Comparison of ENCODE assay signal across 13 cellular contexts in the genomic region with DNA sequence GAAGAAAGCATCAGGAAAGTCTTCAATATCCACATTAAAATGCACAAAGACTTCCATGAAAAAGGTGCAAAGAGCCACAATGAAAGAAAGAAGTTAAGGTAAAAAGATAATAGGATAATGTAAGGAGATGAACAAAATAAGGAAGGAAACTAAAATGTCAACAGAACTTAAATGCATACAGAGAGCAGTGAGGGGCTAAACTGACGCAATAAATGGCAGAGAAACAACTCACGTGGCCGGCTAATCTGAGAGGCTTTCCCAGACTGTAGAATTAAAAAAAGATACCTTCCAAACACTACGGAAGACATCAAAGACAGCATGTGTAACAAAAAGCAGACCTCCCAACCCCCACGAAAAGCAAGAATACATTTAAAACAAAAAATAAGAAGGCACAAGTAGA.
"Had no signal": no experiment of that assay in that cellular context is flagged by ENCODE, and none has a peak within 500 bp of the region (broad histone marks: within the 10 kb centered on the region; RNA-seq: fewer than 3 reads in every experiment).

No MANE protein-coding gene starts in this region.

- H3K27ac ChIP-seq: coronary artery, esophagus muscularis mucosa had no signal

- ATAC-seq: left ventricle myocardium superior; naive thymus-derived CD8-positive, alpha-beta T cell had no signal

- H3K9me3 ChIP-seq: esophagus muscularis mucosa had no signal

- H3K36me3 ChIP-seq: esophagus muscularis mucosa had no signal

- DNase-seq: activated CD4-positive, alpha-beta T cell treated with anti-CD3 and anti-CD28 coated beads, Interleukin-2, amount 50 U/mL, for 4 hours; activated CD4-positive, CD25-positive, alpha-beta regulatory T cell treated with anti-CD3 and anti-CD28 coated beads, Interleukin-2, amount 50 U/mL, for 72 hours; activated naive CD4-positive, alpha-beta T cell treated with anti-CD3 and anti-CD28 coated beads, Interleukin-2, amount 10 ng/mL, durations not matched to agents 7 days and 5 days; activated T-cell treated with anti-CD3 and anti-CD28 coated beads, Interleukin-2, amount 50 U/mL, for 1 hour; amygdala; central memory CD4-positive, alpha-beta T cell; glutamatergic neuron; left ventricle myocardium superior; naive thymus-derived CD8-positive, alpha-beta T cell; stimulated activated CD4-positive, alpha-beta T cell treated with anti-CD3 and anti-CD28 coated beads, Interleukin-12 subunit alpha, Interleukin-12 subunit beta, amount 100 ng/mL, for 4 hours; stimulated activated CD4-positive, alpha-beta T cell treated with anti-CD3 and anti-CD28 coated beads, Interleukin-2, amount 100 ng/mL, for 24 hours had no signal

- H3K27me3 ChIP-seq: esophagus muscularis mucosa had no signal

- H3K4me3 ChIP-seq: coronary artery, esophagus muscularis mucosa had no signal
